In the genomic region with DNA sequence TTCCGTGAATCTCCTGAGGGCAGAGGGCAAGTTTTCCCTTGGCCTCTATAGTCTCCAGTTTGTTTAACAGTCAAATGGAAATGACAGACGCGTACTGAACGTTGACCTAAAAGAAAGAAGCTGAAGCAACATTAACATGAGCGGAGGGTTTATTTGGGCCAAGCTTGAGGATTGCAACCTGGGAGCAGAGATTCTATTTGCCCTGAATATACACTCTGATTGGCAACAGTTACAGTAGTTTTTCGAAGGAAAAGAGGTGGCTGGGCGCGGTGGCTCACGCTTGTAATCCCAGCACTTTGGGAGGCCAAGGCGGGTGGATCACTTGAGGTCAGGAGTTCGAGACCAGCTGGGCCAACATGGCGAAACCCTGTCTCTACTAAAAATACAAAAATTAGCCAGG, we compare ENCODE assay signal across 1 cellular context.
TF ChIP-seq lines count a peak whose summit lies in the region.

No MANE protein-coding gene starts in this region.

TF ChIP-seq in liver, 16 proteins besides CTCF, POLR2A, EP300 and RAD21 (continued from another document):
- TF ChIP-seq, protein P1, sequence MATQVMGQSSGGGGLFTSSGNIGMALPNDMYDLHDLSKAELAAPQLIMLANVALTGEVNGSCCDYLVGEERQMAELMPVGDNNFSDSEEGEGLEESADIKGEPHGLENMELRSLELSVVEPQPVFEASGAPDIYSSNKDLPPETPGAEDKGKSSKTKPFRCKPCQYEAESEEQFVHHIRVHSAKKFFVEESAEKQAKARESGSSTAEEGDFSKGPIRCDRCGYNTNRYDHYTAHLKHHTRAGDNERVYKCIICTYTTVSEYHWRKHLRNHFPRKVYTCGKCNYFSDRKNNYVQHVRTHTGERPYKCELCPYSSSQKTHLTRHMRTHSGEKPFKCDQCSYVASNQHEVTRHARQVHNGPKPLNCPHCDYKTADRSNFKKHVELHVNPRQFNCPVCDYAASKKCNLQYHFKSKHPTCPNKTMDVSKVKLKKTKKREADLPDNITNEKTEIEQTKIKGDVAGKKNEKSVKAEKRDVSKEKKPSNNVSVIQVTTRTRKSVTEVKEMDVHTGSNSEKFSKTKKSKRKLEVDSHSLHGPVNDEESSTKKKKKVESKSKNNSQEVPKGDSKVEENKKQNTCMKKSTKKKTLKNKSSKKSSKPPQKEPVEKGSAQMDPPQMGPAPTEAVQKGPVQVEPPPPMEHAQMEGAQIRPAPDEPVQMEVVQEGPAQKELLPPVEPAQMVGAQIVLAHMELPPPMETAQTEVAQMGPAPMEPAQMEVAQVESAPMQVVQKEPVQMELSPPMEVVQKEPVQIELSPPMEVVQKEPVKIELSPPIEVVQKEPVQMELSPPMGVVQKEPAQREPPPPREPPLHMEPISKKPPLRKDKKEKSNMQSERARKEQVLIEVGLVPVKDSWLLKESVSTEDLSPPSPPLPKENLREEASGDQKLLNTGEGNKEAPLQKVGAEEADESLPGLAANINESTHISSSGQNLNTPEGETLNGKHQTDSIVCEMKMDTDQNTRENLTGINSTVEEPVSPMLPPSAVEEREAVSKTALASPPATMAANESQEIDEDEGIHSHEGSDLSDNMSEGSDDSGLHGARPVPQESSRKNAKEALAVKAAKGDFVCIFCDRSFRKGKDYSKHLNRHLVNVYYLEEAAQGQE (IDR thresholded peaks at IDR 0.05) = peak; percentile 9
- TF ChIP-seq HNF4A (conservative IDR thresholded peaks at IDR 0.05) (peak; percentile 77 to 83), RXRA (IDR thresholded peaks at IDR 0.05) (peak; percentile 70 to 75), YY1 (IDR thresholded peaks at IDR 0.05) (peak; percentile 41)
TF ChIP-seq in liver: peak in this region for 7; not testable (repeated sequence) for 9.
